Comparison of ENCODE assay signal across 7 cellular contexts in the genomic region with DNA sequence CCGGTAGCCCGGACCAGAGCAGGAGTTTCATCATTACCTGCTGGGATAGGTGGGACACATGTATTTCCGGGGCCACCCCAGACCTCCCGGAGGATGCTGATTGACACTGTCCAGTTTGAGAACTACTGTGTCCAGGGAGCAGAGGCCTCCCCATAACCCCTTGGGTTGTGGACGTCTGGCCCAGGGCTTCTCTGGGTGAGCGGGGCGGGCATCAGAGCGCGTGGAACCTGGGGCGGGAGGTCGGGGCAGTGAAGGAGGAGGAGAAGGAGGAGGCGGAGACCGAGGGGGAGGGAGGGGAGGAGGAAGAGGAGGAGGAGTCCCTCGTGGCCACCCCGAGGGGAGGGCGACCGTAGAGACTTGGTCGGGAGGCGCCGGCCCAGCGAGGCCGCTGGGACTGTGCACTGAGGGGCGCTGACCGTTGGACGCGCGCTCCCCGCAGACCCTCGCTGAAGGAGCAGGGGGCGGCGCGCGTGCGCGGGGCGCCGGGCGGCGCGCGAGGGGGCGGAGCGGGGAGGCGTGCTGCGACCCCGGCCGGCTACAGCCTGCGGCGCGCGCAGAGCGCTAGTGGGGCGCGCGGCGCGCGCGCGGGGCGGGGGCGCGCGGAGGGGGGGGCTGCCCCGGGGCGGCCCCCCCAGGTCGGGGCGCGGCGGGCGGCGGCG. TPM values are rescaled to one million over a fixed set of nuclear protein-coding genes. Genes with fewer than 3 reads are reported as not detected.
A peak's percentile ranks its signal among the peaks of the same experiment; 100 is the strongest.
DNase-seq lines count a peak whose midpoint lies in the region; ATAC-seq and TF ChIP-seq lines count a peak whose summit lies in the region.

TSS of gene GRK3 (plus strand) at position 356 of the 659 bp plus-strand sequence. CDS start 366 bp downstream, outside the sequence.

- CTCF ChIA-PET in naive thymus-derived CD4-positive, alpha-beta T cell (lab: Charles Lee): no interaction called here

- TF ChIP-seq CTCF in GM13976 (IDR thresholded peaks at IDR 0.05; ENCODE audit: borderline replicate concordance, control extremely low read depth, extremely low read depth, insufficient read depth, missing control alignments): no peak

- intact Hi-C loops in naive thymus-derived CD4-positive, alpha-beta T cell (cut with micrococcal nuclease): loop anchor here (5.0 to 10.0 kb wide), 3 partner anchors 100 to 497 kb away; no protein-coding TSS in a partner anchor

- H3K4me3 ChIP-seq in naive thymus-derived CD4-positive, alpha-beta T cell (ENCODE audit: low read length): peak within 1 kb of the TSS; percentile 57

- no peaks in the 10 kb centered on the region for H3K9me3 Mint-ChIP-seq in naive thymus-derived CD4-positive, alpha-beta T cell

- DNase-seq in GM13976 (ENCODE audit: low spot score) (peak; percentile 79), NCI-H69 (lab: John Stamatoyannopoulos, UW) (peak; percentile 94), activated T-cell treated with anti-CD3 and anti-CD28 coated beads for 24 hours (ENCODE audit: low read depth) (peak; percentile 51)
- DNase-seq in naive thymus-derived CD4-positive, alpha-beta T cell: peak; percentile 30 to 73 (median 55)
- DNase-seq in stimulated activated naive CD8-positive, alpha-beta T cell treated with anti-CD3 and anti-CD28 coated beads, Interleukin-15, Interleukin-2, amounts not matched to agents 100 U/mL and 50 U/mL, for 24 hours: peak; percentile 75

- in situ Hi-C loops in GM13976 (cut with MboI; ENCODE audit: low sequenced_read_pairs, unreplicated experiment): no loop called here

- H3K27ac ChIP-seq in naive thymus-derived CD4-positive, alpha-beta T cell (ENCODE audit: low read depth, low read length): peak within 1 kb of the TSS; percentile 55

- peaks cover 0 to 11% (median 0%) of the 10 kb centered on the region in 5 donors for H3K36me3 Mint-ChIP-seq in naive thymus-derived CD4-positive, alpha-beta T cell

- peaks cover 18 to 56% (median 38%) of the 10 kb centered on the region in 7 donors for H3K4me1 Mint-ChIP-seq in naive thymus-derived CD4-positive, alpha-beta T cell

- peaks cover 0 to 20% (median 0%) of the 10 kb centered on the region in 5 donors for H3K27me3 Mint-ChIP-seq in naive thymus-derived CD4-positive, alpha-beta T cell

- H3K36me3 ChIP-seq in naive thymus-derived CD4-positive, alpha-beta T cell (ENCODE audit: control insufficient read depth in 2 of 3, insufficient read depth in 3 of 3, low read length in 3 of 3): peaks cover 0 to 2% (median 0%) of the 10 kb centered on the region in 3 experiments

- POLR2A ChIA-PET in naive thymus-derived CD4-positive, alpha-beta T cell (lab: Charles Lee): interaction anchor here (0.5 kb wide), 1 partner anchor 35 kb away, joined by 3 read pairs; no protein-coding TSS in a partner anchor

- ATAC-seq in HG02943 (IDR thresholded peaks at IDR 0.05; ENCODE audit: low read depth, unreplicated experiment): peak; percentile 52
- peak; percentile 71 for ATAC-seq in esophagus mucosa
- ATAC-seq in naive thymus-derived CD4-positive, alpha-beta T cell: peak; percentile 74
- peak; percentile 78 for ATAC-seq in stimulated activated naive CD8-positive, alpha-beta T cell treated with anti-CD3 and anti-CD28 coated beads, Interleukin-15, Interleukin-2, amounts not matched to agents 100 U/mL and 50 U/mL, for 24 hours

- peak within 1 kb of the TSS; percentile 89 to 99 (median 96) for H3K4me3 Mint-ChIP-seq in naive thymus-derived CD4-positive, alpha-beta T cell

- no peaks in the 10 kb centered on the region for H3K9me3 ChIP-seq in naive thymus-derived CD4-positive, alpha-beta T cell (ENCODE audit: control insufficient read depth in 2 of 3, low read length in 3 of 3)

- H3K27ac Mint-ChIP-seq in naive thymus-derived CD4-positive, alpha-beta T cell: peak within 1 kb of the TSS; percentile 29 to 94 (median 79)

- H3K27me3 ChIP-seq in naive thymus-derived CD4-positive, alpha-beta T cell (ENCODE audit: control insufficient read depth in 2 of 2, insufficient read depth in 2 of 2, low read length in 2 of 2): no peaks in the 10 kb centered on the region

- peaks cover 4 to 11% of the 10 kb centered on the region in 2 donors for H3K4me1 ChIP-seq in naive thymus-derived CD4-positive, alpha-beta T cell (ENCODE audit: control insufficient read depth in 2 of 2, insufficient read depth in 2 of 2, low read length in 2 of 2)

RNA-seq across cellular contexts. Expression of gene GRK3, which starts in this region (rescaled TPM):
- 7.5 TPM for total RNA-seq in esophagus mucosa
- total RNA-seq in naive thymus-derived CD4-positive, alpha-beta T cell: 10 to 100 TPM in 2 of 5 experiments, 1 to 10 TPM in 3; 5.6 to 44.8 (median 6.5) TPM
- polyA plus RNA-seq in naive thymus-derived CD4-positive, alpha-beta T cell: 1 to 10 TPM in 1 of 2 donors, under 1 TPM in 1; 0.69 to 1.0 TPM

Comparison
In these comparisons a context has a peak if more than half of its experiments do, and no peak if none do; other contexts are left out.
1. Peak in every context shown above with its lines: DNase-seq, ATAC-seq, H3K4me3 ChIP-seq and H3K27ac ChIP-seq.